In genomic region chr4:141702472-141703182, GRCh38 we compare ENCODE assay signal across 11 cellular contexts.
DNase-seq lines count a peak whose midpoint lies in the region; ATAC-seq and TF ChIP-seq lines count a peak whose summit lies in the region.
"Had no signal": no experiment of that assay in that cellular context is flagged by ENCODE, and none has a peak within 500 bp of the region (broad histone marks: within the 10 kb centered on the region; RNA-seq: fewer than 3 reads in every experiment).

No MANE protein-coding gene starts in this region.

- peak; percentile 18; the same call in 1 of the 2 replicates for TF ChIP-seq RAD21 in HCT116 (IDR thresholded peaks at IDR 0.05; ENCODE audit: low read depth)

- no peaks in the 10 kb centered on the region for H4K20me1 ChIP-seq in HCT116 (ENCODE audit: insufficient read depth)

- no peak overlapping the region for H3K4me2 ChIP-seq in HCT116 (ENCODE audit: low read length)

- CTCF ChIA-PET in HCT116 (lab: Charles Lee) = interaction anchor here (1.3 to 2.0 kb wide), 4 partner anchors 9 to 356 kb away, joined by 3 to 8 read pairs (median 4); no protein-coding TSS in a partner anchor
- CTCF ChIA-PET in RWPE1 (lab: Yijun Ruan, JAX) = no interaction called here

- peaks cover 3% of the 10 kb centered on the region; the same call in 1 of the 2 replicates for H3K9me2 ChIP-seq in HCT116 (ENCODE audit: insufficient read depth)

- H3K9me3 ChIP-seq in HCT116 (ENCODE audit: control insufficient read depth in 1 of 2, insufficient read depth in 1 of 2, low read depth in 1 of 2, low read length in 2 of 2) (no peaks in the 10 kb centered on the region), WERI-Rb-1 (ENCODE audit: severe bottlenecking) (peaks cover 2% of the 10 kb centered on the region)

- no peak overlapping the region for H2AFZ ChIP-seq in HCT116 (ENCODE audit: low read depth, low read length, poor library complexity, severe bottlenecking)

- intact Hi-C loops in HCT116 (cut with micrococcal nuclease) (no loop called here), sciatic nerve (cut with DNase I) (no loop called here)

- H3K27ac ChIP-seq in HCT116 (ENCODE audit: low read depth, low read length) (no peak overlapping the region), WERI-Rb-1 (no peak overlapping the region), RWPE1 (no peak overlapping the region)
- H3K27ac ChIP-seq: skin epidermis had no signal

- no peak overlapping the region for H3K9ac ChIP-seq in HCT116 (ENCODE audit: low read length)

- BruUV-seq in HCT116 (replicated peaks; lab: Mats Ljungman, UMichigan) = no TSS peak

- POLR2A ChIA-PET in HCT116 (lab: Charles Lee) = no interaction called here
- POLR2A ChIA-PET in RWPE1 (lab: Yijun Ruan, JAX; ENCODE audit: low non-redundant PET) = no interaction called here

- no peaks in the 10 kb centered on the region for H3K4me1 ChIP-seq in HCT116 (ENCODE audit: control insufficient read depth in 1 of 2, insufficient read depth in 2 of 2, low read length in 2 of 2)

- DNase-seq in EL = peak; percentile 10
- DNase-seq in HCT116 (ENCODE audit: low read depth, low spot score) = peak; percentile 3
- DNase-seq in WERI-Rb-1 = no peak
- DNase-seq in kidney epithelial cell (ENCODE audit: low read depth) = no peak
- no peak for DNase-seq in RWPE1 (ENCODE audit: low spot score)
- no peak for DNase-seq in sciatic nerve (ENCODE audit: low spot score)
- DNase-seq: caudate nucleus, NCI-H2171 treated with DMSO at 0.1 percent for 48 hours had no signal

- H3K27me3 ChIP-seq in HCT116 (ENCODE audit: insufficient read depth, low read length) (no peaks in the 10 kb centered on the region), WERI-Rb-1 (ENCODE audit: insufficient read depth, low read depth, severe bottlenecking) (no peaks in the 10 kb centered on the region), kidney epithelial cell (ENCODE audit: control insufficient read depth, insufficient read depth, low read length) (no peaks in the 10 kb centered on the region)

- H3K36me3 ChIP-seq in HCT116 (ENCODE audit: control insufficient read depth in 1 of 2, insufficient read depth in 2 of 2, low read length in 2 of 2) (no peaks in the 10 kb centered on the region), WERI-Rb-1 (no peaks in the 10 kb centered on the region), kidney epithelial cell (ENCODE audit: control insufficient read depth, insufficient read depth, low read length) (no peaks in the 10 kb centered on the region)

- no peaks in the 10 kb centered on the region for H3K79me2 ChIP-seq in HCT116 (ENCODE audit: insufficient read depth, low read length)

- ATAC-seq in HCT116 (peak; percentile 60), sciatic nerve (no peak), GM18907 (IDR thresholded peaks at IDR 0.05; ENCODE audit: unreplicated experiment) (no peak), HG03565 (IDR thresholded peaks at IDR 0.05; ENCODE audit: unreplicated experiment) (no peak)

- peak in 1 of 3 experiments; percentile 16; a peak in 1 of 6 replicates for TF ChIP-seq CTCF in HCT116 (IDR thresholded peaks at IDR 0.05 in 2 of 3, conservative IDR thresholded peaks at IDR 0.05 in 1 of 3; ENCODE audit: borderline replicate concordance in 1 of 3, insufficient read depth in 1 of 3, low read depth in 2 of 3, low read length in 2 of 3)
- TF ChIP-seq CTCF in WERI-Rb-1 (IDR thresholded peaks at IDR 0.05; ENCODE audit: low read depth, low read length) = peak; percentile 41; the same call in 1 of the 2 replicates
- peak; percentile 10 for TF ChIP-seq CTCF in kidney epithelial cell (IDR thresholded peaks at IDR 0.05; ENCODE audit: insufficient read depth, low read length, poor library complexity, severe bottlenecking)
- TF ChIP-seq CTCF in RWPE1 (conservative IDR thresholded peaks at IDR 0.05; ENCODE audit: low read depth) = no peak

- no peak for TF ChIP-seq POLR2A in HCT116 (IDR thresholded peaks at IDR 0.05; ENCODE audit: borderline replicate concordance, extremely low read depth, insufficient read depth, insufficient read length)

- H3K4me3 ChIP-seq in HCT116 (replicated peaks in 1 of 2; ENCODE audit: low read depth in 1 of 2, low read length in 2 of 2) (no peak overlapping the region), WERI-Rb-1 (ENCODE audit: low read depth, low read length) (no peak overlapping the region), kidney epithelial cell (ENCODE audit: low read depth, low read length) (no peak overlapping the region)
- H3K4me3 ChIP-seq: skin epidermis had no signal

- RAD21 ChIA-PET in HCT116 (lab: Charles Lee; ENCODE audit: low non-redundant PET in 1 of 2, low total read pairs in 2 of 2, uncharacterized antibody in 2 of 2, unreplicated experiment in 2 of 2) = no interaction called here

TF ChIP-seq in HCT116, 20 proteins besides CTCF, POLR2A, EP300 and RAD21:
- TF ChIP-seq CEBPB (IDR thresholded peaks at IDR 0.05; ENCODE audit: low read depth) = no peak
- TF ChIP-seq ELF1 (IDR thresholded peaks at IDR 0.05; ENCODE audit: borderline replicate concordance, low read depth) = no peak
- no peak for TF ChIP-seq JUND (IDR thresholded peaks at IDR 0.05)
- no peak for TF ChIP-seq ZFX (IDR thresholded peaks at IDR 0.05)
- no peak for TF ChIP-seq ATF3 (IDR thresholded peaks at IDR 0.05)
- TF ChIP-seq SRF (IDR thresholded peaks at IDR 0.05; ENCODE audit: low read depth) = no peak
- no peak for TF ChIP-seq FOSL1 (IDR thresholded peaks at IDR 0.05; ENCODE audit: low read depth)
- no peak for TF ChIP-seq POLR2AphosphoS5 (IDR thresholded peaks at IDR 0.05; ENCODE audit: low read depth, low read length)
- no peak for TF ChIP-seq SIN3A (IDR thresholded peaks at IDR 0.05; ENCODE audit: low read depth)
- no peak for TF ChIP-seq TCF7L2 (IDR thresholded peaks at IDR 0.05; ENCODE audit: borderline replicate concordance, extremely low read depth, insufficient read depth, insufficient read length)
- no peak for TF ChIP-seq EZH2 (IDR thresholded peaks at IDR 0.05)
- TF ChIP-seq MAX (IDR thresholded peaks at IDR 0.05) = no peak
- TF ChIP-seq CBX3 (IDR thresholded peaks at IDR 0.05; ENCODE audit: low read depth) = no peak
TF ChIP-seq in HCT116: peak in this region for 0.

Comparison
In these comparisons a context has a peak if more than half of its experiments do, and no peak if none do; other contexts are left out.
1. DNase-seq: peak in EL (single experiment) and HCT116 (single experiment); none in WERI-Rb-1 (single experiment), kidney epithelial cell (single experiment), RWPE1 (single experiment) and sciatic nerve (single experiment).